Comparison of ENCODE assay signal across 2 cellular contexts in the genomic region with DNA sequence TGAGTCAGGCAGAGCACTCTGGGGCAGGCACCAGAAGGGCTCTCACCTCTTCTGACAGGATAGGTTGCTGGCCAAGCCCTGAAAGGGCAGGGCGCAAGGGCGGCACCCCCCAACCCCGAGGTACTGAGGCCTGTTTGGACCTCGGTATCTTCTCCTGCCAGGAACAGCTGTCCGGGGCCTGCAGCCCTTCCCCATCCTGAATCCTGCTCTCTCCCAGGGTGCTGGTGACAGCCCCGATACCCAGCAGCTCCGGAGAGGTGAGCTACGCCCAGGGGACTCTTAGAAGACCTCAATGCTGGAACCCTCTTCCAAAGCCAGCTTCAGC.
TF ChIP-seq lines count a peak whose summit lies in the region.

No MANE protein-coding gene starts in this region.

TF ChIP-seq in SK-N-SH treated with all-trans-retinoic acid at 6 μM for 48 hours, 23 proteins besides CTCF, POLR2A, EP300 and RAD21:
- TF ChIP-seq TSHZ2 (CRISPR knock-in tag; IDR thresholded peaks at IDR 0.05) (no peak), BACH2 (CRISPR knock-in tag; IDR thresholded peaks at IDR 0.05; ENCODE audit: borderline replicate concordance) (no peak), ZFP3 (CRISPR knock-in tag; IDR thresholded peaks at IDR 0.05) (no peak), CSDC2 (CRISPR knock-in tag; IDR thresholded peaks at IDR 0.05) (no peak), ZFP30 (CRISPR knock-in tag; IDR thresholded peaks at IDR 0.05) (no peak), ZNF8 (CRISPR knock-in tag; IDR thresholded peaks at IDR 0.05) (no peak), ZC3H10 (CRISPR knock-in tag; IDR thresholded peaks at IDR 0.05) (no peak), ZNF70 (CRISPR knock-in tag; IDR thresholded peaks at IDR 0.05) (no peak), ARNTL (CRISPR knock-in tag; IDR thresholded peaks at IDR 0.05; ENCODE audit: borderline replicate concordance, low read depth) (no peak), OSR1 (CRISPR knock-in tag; IDR thresholded peaks at IDR 0.05) (no peak), TOX (CRISPR knock-in tag; IDR thresholded peaks at IDR 0.05; ENCODE audit: borderline replicate concordance) (no peak), RARB (CRISPR knock-in tag; IDR thresholded peaks at IDR 0.05) (no peak), ZNF565 (CRISPR knock-in tag; conservative IDR thresholded peaks at IDR 0.05; ENCODE audit: low read depth) (no peak), GLIS3 (CRISPR knock-in tag; IDR thresholded peaks at IDR 0.05) (no peak), ESRRG (CRISPR knock-in tag; IDR thresholded peaks at IDR 0.05) (no peak), TCF4 (CRISPR knock-in tag; IDR thresholded peaks at IDR 0.05; ENCODE audit: borderline replicate concordance) (no peak), ISL1 (CRISPR knock-in tag; IDR thresholded peaks at IDR 0.05) (no peak)
- TF ChIP-seq, protein P1, sequence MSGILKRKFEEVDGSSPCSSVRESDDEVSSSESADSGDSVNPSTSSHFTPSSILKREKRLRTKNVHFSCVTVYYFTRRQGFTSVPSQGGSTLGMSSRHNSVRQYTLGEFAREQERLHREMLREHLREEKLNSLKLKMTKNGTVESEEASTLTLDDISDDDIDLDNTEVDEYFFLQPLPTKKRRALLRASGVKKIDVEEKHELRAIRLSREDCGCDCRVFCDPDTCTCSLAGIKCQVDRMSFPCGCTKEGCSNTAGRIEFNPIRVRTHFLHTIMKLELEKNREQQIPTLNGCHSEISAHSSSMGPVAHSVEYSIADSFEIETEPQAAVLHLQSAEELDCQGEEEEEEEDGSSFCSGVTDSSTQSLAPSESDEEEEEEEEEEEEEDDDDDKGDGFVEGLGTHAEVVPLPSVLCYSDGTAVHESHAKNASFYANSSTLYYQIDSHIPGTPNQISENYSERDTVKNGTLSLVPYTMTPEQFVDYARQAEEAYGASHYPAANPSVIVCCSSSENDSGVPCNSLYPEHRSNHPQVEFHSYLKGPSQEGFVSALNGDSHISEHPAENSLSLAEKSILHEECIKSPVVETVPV (CRISPR knock-in tag; IDR thresholded peaks at IDR 0.05): no peak
- TF ChIP-seq, protein P2, sequence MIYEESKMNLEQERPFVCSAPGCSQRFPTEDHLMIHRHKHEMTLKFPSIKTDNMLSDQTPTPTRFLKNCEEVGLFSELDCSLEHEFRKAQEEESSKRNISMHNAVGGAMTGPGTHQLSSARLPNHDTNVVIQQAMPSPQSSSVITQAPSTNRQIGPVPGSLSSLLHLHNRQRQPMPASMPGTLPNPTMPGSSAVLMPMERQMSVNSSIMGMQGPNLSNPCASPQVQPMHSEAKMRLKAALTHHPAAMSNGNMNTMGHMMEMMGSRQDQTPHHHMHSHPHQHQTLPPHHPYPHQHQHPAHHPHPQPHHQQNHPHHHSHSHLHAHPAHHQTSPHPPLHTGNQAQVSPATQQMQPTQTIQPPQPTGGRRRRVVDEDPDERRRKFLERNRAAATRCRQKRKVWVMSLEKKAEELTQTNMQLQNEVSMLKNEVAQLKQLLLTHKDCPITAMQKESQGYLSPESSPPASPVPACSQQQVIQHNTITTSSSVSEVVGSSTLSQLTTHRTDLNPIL (CRISPR knock-in tag; IDR thresholded peaks at IDR 0.05; ENCODE audit: low read depth): no peak
- TF ChIP-seq, protein P3, sequence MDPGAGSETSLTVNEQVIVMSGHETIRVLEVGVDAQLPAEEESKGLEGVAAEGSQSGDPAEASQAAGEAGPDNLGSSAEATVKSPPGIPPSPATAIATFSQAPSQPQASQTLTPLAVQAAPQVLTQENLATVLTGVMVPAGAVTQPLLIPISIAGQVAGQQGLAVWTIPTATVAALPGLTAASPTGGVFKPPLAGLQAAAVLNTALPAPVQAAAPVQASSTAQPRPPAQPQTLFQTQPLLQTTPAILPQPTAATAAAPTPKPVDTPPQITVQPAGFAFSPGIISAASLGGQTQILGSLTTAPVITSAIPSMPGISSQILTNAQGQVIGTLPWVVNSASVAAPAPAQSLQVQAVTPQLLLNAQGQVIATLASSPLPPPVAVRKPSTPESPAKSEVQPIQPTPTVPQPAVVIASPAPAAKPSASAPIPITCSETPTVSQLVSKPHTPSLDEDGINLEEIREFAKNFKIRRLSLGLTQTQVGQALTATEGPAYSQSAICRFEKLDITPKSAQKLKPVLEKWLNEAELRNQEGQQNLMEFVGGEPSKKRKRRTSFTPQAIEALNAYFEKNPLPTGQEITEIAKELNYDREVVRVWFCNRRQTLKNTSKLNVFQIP (CRISPR knock-in tag; IDR thresholded peaks at IDR 0.05; ENCODE audit: borderline replicate concordance, low read depth): no peak

TF ChIP-seq in GM23338, 12 proteins besides CTCF, POLR2A, EP300 and RAD21 (continued from another document):
- no peak for TF ChIP-seq REST (IDR thresholded peaks at IDR 0.05; ENCODE audit: unreplicated experiment)
